ENCODE assay signal across 14 cellular contexts in the genomic region with DNA sequence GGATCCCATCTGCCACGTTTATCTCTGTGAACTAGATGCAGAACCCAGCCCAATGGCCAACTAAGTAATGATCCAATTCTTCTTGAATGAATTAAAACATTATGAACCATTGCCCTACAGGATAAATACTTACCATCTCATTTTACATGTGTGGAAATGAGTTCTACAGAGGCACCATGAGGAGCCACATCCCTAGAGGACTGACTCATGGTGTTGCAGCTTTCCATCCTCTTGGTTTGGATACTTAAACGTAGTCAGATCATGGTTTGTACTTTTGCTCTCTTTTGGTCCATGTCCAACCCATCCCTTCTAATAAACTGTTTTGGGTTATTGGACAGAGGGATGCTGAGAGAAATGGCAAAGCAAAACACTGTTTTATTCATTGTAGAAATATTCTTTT.
"Had no signal": no experiment of that assay in that cellular context is flagged by ENCODE, and none has a peak within 500 bp of the region (broad histone marks: within the 10 kb centered on the region; RNA-seq: fewer than 3 reads in every experiment).

No MANE protein-coding gene starts in this region.

- H3K36me3 ChIP-seq: heart right ventricle, pancreas, suprapubic skin, thyroid gland had no signal

- H3K9me3 ChIP-seq: heart right ventricle, pancreas, suprapubic skin, thyroid gland had no signal

- DNase-seq: effector CD4-positive, alpha-beta T cell; endodermal cell; heart right ventricle; hypothalamus; kidney glomerular epithelial cell; mesendoderm; naive B cell; occipital lobe; pancreas; right cardiac atrium; stimulated activated CD4-positive, alpha-beta T cell treated with anti-CD3 and anti-CD28 coated beads, Interleukin-2, amount 100 ng/mL, for 48 hours; stimulated activated naive CD4-positive, alpha-beta T cell treated with Interleukin-2 at 50 U/mL for 16 hours; thyroid gland had no signal

- H3K27me3 ChIP-seq: heart right ventricle, pancreas, suprapubic skin, thyroid gland had no signal

- H3K27ac ChIP-seq: heart right ventricle, pancreas, suprapubic skin, thyroid gland had no signal

- H3K4me3 ChIP-seq: heart right ventricle, pancreas, suprapubic skin, thyroid gland had no signal

- H3K4me1 ChIP-seq: suprapubic skin had no signal
